1 cellular context compared by ENCODE assay signal in the genomic region with DNA sequence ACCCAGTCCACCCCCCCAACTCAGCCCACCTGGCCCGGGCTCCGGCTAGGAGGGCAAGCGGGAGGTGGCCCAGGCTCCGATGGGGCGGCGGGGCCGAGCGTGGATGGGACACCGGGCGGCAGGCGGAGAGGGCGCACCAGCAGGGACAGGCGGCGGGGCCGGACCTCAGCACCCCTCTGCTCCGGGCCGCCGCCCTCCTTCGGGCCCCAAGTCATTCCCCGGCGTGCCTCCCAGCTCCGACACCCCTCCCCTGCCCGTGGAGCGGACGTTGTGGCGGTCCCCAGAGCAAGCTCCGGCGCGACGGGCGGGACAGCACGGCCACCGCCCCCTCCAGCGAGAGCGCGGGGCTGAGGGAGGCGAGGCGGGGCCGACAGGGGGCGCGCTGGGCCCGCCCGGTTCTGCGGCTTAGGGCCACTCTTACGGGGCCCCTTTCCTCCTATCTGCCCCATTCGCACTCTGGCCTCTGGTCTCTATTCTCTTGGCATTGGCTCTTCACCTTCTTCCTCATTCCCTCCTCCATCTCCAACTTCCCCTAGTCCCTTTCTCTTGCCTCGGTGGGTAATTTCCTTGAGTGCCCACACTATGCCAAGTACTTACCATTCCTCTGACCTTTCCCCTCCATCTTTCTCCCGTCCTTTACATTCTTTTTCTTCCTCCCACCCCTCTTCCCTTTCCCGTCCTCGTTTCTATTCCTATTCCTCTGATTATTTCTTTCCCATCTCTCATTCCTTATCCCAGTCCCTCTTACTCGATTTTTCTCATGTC.
A peak's percentile ranks its signal among the peaks of the same experiment; 100 is the strongest.
TF ChIP-seq lines count a peak whose summit lies in the region.

No MANE protein-coding gene starts in this region.

TF ChIP-seq in HepG2, 621 proteins besides CTCF, POLR2A, EP300 and RAD21 (continued from another document):
- TF ChIP-seq, protein P1, sequence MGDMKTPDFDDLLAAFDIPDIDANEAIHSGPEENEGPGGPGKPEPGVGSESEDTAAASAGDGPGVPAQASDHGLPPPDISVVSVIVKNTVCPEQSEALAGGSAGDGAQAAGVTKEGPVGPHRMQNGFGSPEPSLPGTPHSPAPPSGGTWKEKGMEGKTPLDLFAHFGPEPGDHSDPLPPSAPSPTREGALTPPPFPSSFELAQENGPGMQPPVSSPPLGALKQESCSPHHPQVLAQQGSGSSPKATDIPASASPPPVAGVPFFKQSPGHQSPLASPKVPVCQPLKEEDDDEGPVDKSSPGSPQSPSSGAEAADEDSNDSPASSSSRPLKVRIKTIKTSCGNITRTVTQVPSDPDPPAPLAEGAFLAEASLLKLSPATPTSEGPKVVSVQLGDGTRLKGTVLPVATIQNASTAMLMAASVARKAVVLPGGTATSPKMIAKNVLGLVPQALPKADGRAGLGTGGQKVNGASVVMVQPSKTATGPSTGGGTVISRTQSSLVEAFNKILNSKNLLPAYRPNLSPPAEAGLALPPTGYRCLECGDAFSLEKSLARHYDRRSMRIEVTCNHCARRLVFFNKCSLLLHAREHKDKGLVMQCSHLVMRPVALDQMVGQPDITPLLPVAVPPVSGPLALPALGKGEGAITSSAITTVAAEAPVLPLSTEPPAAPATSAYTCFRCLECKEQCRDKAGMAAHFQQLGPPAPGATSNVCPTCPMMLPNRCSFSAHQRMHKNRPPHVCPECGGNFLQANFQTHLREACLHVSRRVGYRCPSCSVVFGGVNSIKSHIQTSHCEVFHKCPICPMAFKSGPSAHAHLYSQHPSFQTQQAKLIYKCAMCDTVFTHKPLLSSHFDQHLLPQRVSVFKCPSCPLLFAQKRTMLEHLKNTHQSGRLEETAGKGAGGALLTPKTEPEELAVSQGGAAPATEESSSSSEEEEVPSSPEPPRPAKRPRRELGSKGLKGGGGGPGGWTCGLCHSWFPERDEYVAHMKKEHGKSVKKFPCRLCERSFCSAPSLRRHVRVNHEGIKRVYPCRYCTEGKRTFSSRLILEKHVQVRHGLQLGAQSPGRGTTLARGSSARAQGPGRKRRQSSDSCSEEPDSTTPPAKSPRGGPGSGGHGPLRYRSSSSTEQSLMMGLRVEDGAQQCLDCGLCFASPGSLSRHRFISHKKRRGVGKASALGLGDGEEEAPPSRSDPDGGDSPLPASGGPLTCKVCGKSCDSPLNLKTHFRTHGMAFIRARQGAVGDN (CRISPR knock-in tag; IDR thresholded peaks at IDR 0.05): peak; percentile 30; the same call in 1 of the 2 replicates
- TF ChIP-seq HHEX (CRISPR knock-in tag; IDR thresholded peaks at IDR 0.05) (no peak), ZNF251 (CRISPR knock-in tag; IDR thresholded peaks at IDR 0.05) (no peak), ZNF225 (CRISPR knock-in tag; IDR thresholded peaks at IDR 0.05) (no peak), MTA3 (CRISPR knock-in tag; IDR thresholded peaks at IDR 0.05) (no peak), HNRNPK (IDR thresholded peaks at IDR 0.05; ENCODE audit: low read depth, low read length, poor library complexity, severe bottlenecking) (peak; percentile 67), GABPB1 (CRISPR knock-in tag; IDR thresholded peaks at IDR 0.05) (peak; percentile 18; the same call in 1 of the 2 replicates), NFE2 (CRISPR knock-in tag; IDR thresholded peaks at IDR 0.05) (no peak)
- TF ChIP-seq, protein P2, sequence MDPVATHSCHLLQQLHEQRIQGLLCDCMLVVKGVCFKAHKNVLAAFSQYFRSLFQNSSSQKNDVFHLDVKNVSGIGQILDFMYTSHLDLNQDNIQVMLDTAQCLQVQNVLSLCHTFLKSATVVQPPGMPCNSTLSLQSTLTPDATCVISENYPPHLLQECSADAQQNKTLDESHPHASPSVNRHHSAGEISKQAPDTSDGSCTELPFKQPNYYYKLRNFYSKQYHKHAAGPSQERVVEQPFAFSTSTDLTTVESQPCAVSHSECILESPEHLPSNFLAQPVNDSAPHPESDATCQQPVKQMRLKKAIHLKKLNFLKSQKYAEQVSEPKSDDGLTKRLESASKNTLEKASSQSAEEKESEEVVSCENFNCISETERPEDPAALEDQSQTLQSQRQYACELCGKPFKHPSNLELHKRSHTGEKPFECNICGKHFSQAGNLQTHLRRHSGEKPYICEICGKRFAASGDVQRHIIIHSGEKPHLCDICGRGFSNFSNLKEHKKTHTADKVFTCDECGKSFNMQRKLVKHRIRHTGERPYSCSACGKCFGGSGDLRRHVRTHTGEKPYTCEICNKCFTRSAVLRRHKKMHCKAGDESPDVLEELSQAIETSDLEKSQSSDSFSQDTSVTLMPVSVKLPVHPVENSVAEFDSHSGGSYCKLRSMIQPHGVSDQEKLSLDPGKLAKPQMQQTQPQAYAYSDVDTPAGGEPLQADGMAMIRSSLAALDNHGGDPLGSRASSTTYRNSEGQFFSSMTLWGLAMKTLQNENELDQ (CRISPR knock-in tag; IDR thresholded peaks at IDR 0.05; ENCODE audit: borderline replicate concordance): no peak
- TF ChIP-seq, protein P3, sequence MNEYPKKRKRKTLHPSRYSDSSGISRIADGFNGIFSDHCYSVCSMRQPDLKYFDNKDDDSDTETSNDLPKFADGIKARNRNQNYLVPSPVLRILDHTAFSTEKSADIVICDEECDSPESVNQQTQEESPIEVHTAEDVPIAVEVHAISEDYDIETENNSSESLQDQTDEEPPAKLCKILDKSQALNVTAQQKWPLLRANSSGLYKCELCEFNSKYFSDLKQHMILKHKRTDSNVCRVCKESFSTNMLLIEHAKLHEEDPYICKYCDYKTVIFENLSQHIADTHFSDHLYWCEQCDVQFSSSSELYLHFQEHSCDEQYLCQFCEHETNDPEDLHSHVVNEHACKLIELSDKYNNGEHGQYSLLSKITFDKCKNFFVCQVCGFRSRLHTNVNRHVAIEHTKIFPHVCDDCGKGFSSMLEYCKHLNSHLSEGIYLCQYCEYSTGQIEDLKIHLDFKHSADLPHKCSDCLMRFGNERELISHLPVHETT (CRISPR knock-in tag; conservative IDR thresholded peaks at IDR 0.05): no peak
- TF ChIP-seq, protein P4, sequence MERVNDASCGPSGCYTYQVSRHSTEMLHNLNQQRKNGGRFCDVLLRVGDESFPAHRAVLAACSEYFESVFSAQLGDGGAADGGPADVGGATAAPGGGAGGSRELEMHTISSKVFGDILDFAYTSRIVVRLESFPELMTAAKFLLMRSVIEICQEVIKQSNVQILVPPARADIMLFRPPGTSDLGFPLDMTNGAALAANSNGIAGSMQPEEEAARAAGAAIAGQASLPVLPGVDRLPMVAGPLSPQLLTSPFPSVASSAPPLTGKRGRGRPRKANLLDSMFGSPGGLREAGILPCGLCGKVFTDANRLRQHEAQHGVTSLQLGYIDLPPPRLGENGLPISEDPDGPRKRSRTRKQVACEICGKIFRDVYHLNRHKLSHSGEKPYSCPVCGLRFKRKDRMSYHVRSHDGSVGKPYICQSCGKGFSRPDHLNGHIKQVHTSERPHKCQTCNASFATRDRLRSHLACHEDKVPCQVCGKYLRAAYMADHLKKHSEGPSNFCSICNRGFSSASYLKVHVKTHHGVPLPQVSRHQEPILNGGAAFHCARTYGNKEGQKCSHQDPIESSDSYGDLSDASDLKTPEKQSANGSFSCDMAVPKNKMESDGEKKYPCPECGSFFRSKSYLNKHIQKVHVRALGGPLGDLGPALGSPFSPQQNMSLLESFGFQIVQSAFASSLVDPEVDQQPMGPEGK (CRISPR knock-in tag; IDR thresholded peaks at IDR 0.05): peak; percentile 56
- TF ChIP-seq, protein P5, sequence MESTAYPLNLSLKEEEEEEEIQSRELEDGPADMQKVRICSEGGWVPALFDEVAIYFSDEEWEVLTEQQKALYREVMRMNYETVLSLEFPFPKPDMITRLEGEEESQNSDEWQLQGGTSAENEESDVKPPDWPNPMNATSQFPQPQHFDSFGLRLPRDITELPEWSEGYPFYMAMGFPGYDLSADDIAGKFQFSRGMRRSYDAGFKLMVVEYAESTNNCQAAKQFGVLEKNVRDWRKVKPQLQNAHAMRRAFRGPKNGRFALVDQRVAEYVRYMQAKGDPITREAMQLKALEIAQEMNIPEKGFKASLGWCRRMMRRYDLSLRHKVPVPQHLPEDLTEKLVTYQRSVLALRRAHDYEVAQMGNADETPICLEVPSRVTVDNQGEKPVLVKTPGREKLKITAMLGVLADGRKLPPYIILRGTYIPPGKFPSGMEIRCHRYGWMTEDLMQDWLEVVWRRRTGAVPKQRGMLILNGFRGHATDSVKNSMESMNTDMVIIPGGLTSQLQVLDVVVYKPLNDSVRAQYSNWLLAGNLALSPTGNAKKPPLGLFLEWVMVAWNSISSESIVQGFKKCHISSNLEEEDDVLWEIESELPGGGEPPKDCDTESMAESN (CRISPR knock-in tag; conservative IDR thresholded peaks at IDR 0.05): no peak
